ENCODE assay signal across 35 cellular contexts in the genomic region with DNA sequence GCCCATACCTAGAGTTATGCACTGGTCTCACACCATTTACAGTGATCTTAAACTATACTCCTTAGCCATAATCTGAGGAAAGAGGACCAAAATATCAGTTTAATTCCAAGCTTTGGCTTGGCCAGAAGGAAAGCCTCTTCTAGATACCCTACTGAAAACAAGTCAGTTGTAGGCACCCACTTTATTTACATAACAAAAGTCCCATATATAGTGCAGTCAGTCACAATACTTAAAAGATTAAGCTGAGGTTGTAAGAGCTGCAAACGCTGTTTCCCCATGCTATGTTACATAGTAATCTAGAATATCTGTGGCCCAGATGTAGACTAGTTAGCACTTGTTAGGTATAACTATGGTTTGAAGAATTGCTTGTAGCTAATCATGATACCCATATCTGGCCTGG.
"Had no signal": no experiment of that assay in that cellular context is flagged by ENCODE, and none has a peak within 500 bp of the region (broad histone marks: within the 10 kb centered on the region; RNA-seq: fewer than 3 reads in every experiment).

No MANE protein-coding gene starts in this region.

- H3K4me1 ChIP-seq: breast epithelium, parathyroid adenoma, vagina had no signal

- H3K36me3 ChIP-seq: breast epithelium, esophagus squamous epithelium, sigmoid colon, vagina, WERI-Rb-1 had no signal

- FAIRE-seq: colon, kidney, small intestine had no signal

- ATAC-seq: activated naive CD8-positive, alpha-beta T cell treated with anti-CD3 and anti-CD28 coated beads, Interleukin-2, amount 50 U/mL, for 24 hours; naive thymus-derived CD8-positive, alpha-beta T cell; stimulated activated effector memory CD8-positive, alpha-beta T cell treated with anti-CD3 and anti-CD28 coated beads, Interleukin-12 subunit alpha, Interleukin-12 subunit beta, amount 100 ng/mL, for 72 hours had no signal

- H3K36me3 Mint-ChIP-seq: type B pancreatic cell had no signal

- H3K27ac ChIP-seq: breast epithelium, epithelial cell of prostate, esophagus squamous epithelium, parathyroid adenoma, psoas muscle, sigmoid colon, vagina, WERI-Rb-1 had no signal

- H3K9me3 Mint-ChIP-seq: activated CD4-positive, alpha-beta memory T cell treated with anti-CD3 and anti-CD28 coated beads for 36 hours; activated CD4-positive, alpha-beta T cell treated with anti-CD3 and anti-CD28 coated beads, Interleukin-2, amount 10 ng/mL, durations not matched to agents 24 days and 14 days; activated naive CD4-positive, alpha-beta T cell treated with anti-CD3 and anti-CD28 coated beads, Interleukin-2, amount 50 U/mL, for 24 hours; activated naive CD8-positive, alpha-beta T cell treated with anti-CD3 and anti-CD28 coated beads, Interleukin-2, amount 50 U/mL, for 24 hours; activated T-helper 2 cell treated with anti-CD3 and anti-CD28 coated beads, Interferon-gamma antibody, Interleukin-2, Interleukin-4, amounts not matched to agents 10 μg/mL and 5 μg/mL and 100 μg/mL, durations not matched to agents 14 hours and 24 hours and 36 hours; immature natural killer cell; naive thymus-derived CD8-positive, alpha-beta T cell; neural crest cell; stimulated activated effector memory CD8-positive, alpha-beta T cell treated with anti-CD3 and anti-CD28 coated beads, Interleukin-12 subunit alpha, Interleukin-12 subunit beta, amount 100 ng/mL, for 72 hours; stimulated activated naive CD8-positive, alpha-beta T cell treated with anti-CD3 and anti-CD28 coated beads, Interleukin-15, Interleukin-2, amounts not matched to agents 100 ng/mL and 50 ng/mL, for 24 hours; T-helper 1 cell treated with Interleukin-12 subunit alpha and Interleukin-12 subunit beta and Interleukin-4 antibody, amounts not matched to agents 30 μg/mL and 1 μg/mL, for 36 hours; type B pancreatic cell had no signal

- H3K9me3 ChIP-seq: breast epithelium, esophagus squamous epithelium, psoas muscle, sigmoid colon, vagina had no signal

- H3K27me3 ChIP-seq: breast epithelium, esophagus squamous epithelium, sigmoid colon, vagina had no signal

- H3K27me3 Mint-ChIP-seq: activated CD4-positive, alpha-beta memory T cell treated with anti-CD3 and anti-CD28 coated beads for 36 hours; activated CD4-positive, alpha-beta T cell treated with anti-CD3 and anti-CD28 coated beads, Interleukin-2, amount 10 ng/mL, durations not matched to agents 24 days and 14 days; activated naive CD4-positive, alpha-beta T cell treated with anti-CD3 and anti-CD28 coated beads, Interleukin-2, amount 50 U/mL, for 24 hours; activated naive CD8-positive, alpha-beta T cell treated with anti-CD3 and anti-CD28 coated beads, Interleukin-2, amount 50 U/mL, for 24 hours; naive thymus-derived CD8-positive, alpha-beta T cell; stimulated activated naive CD8-positive, alpha-beta T cell treated with anti-CD3 and anti-CD28 coated beads, Interleukin-15, Interleukin-2, amounts not matched to agents 100 ng/mL and 50 ng/mL, for 24 hours; type B pancreatic cell had no signal

- H3K9ac ChIP-seq: parathyroid adenoma had no signal

- H3K4me3 Mint-ChIP-seq: activated CD4-positive, alpha-beta memory T cell treated with anti-CD3 and anti-CD28 coated beads for 36 hours; activated CD4-positive, alpha-beta T cell treated with anti-CD3 and anti-CD28 coated beads, Interleukin-2, amount 10 ng/mL, durations not matched to agents 24 days and 14 days; activated naive CD4-positive, alpha-beta T cell treated with anti-CD3 and anti-CD28 coated beads, Interleukin-2, amount 50 U/mL, for 24 hours; activated naive CD8-positive, alpha-beta T cell treated with anti-CD3 and anti-CD28 coated beads, Interleukin-2, amount 50 U/mL, for 24 hours; immature natural killer cell; naive thymus-derived CD8-positive, alpha-beta T cell; neural crest cell; stimulated activated effector memory CD8-positive, alpha-beta T cell treated with anti-CD3 and anti-CD28 coated beads, Interleukin-12 subunit alpha, Interleukin-12 subunit beta, amount 100 ng/mL, for 72 hours; stimulated activated naive CD8-positive, alpha-beta T cell treated with anti-CD3 and anti-CD28 coated beads, Interleukin-15, Interleukin-2, amounts not matched to agents 100 ng/mL and 50 ng/mL, for 24 hours; T-helper 1 cell treated with Interleukin-12 subunit alpha and Interleukin-12 subunit beta and Interleukin-4 antibody, amounts not matched to agents 30 μg/mL and 1 μg/mL, for 36 hours; type B pancreatic cell had no signal

- H3K4me3 ChIP-seq: breast epithelium, esophagus squamous epithelium, psoas muscle, sigmoid colon, vagina had no signal

- H3K27ac Mint-ChIP-seq: activated CD4-positive, alpha-beta memory T cell treated with anti-CD3 and anti-CD28 coated beads for 36 hours; activated CD4-positive, alpha-beta T cell treated with anti-CD3 and anti-CD28 coated beads, Interleukin-2, amount 10 ng/mL, durations not matched to agents 24 days and 14 days; activated naive CD4-positive, alpha-beta T cell treated with anti-CD3 and anti-CD28 coated beads, Interleukin-2, amount 50 U/mL, for 24 hours; activated naive CD8-positive, alpha-beta T cell treated with anti-CD3 and anti-CD28 coated beads, Interleukin-2, amount 50 U/mL, for 24 hours; activated T-helper 2 cell treated with anti-CD3 and anti-CD28 coated beads, Interferon-gamma antibody, Interleukin-2, Interleukin-4, amounts not matched to agents 10 μg/mL and 5 μg/mL and 100 μg/mL, durations not matched to agents 14 hours and 24 hours and 36 hours; stimulated activated effector memory CD8-positive, alpha-beta T cell treated with anti-CD3 and anti-CD28 coated beads, Interleukin-12 subunit alpha, Interleukin-12 subunit beta, amount 100 ng/mL, for 72 hours; stimulated activated naive CD8-positive, alpha-beta T cell treated with anti-CD3 and anti-CD28 coated beads, Interleukin-15, Interleukin-2, amounts not matched to agents 100 ng/mL and 50 ng/mL, for 24 hours; T-helper 1 cell treated with Interleukin-12 subunit alpha and Interleukin-12 subunit beta and Interleukin-4 antibody, amounts not matched to agents 30 μg/mL and 1 μg/mL, for 36 hours; type B pancreatic cell had no signal

- DNase-seq: activated CD4-positive, alpha-beta memory T cell treated with anti-CD3 and anti-CD28 coated beads for 36 hours; activated CD4-positive, alpha-beta T cell treated with anti-CD3 and anti-CD28 coated beads, Interleukin-2, amount 10 ng/mL, durations not matched to agents 24 days and 14 days; activated CD4-positive, CD25-positive, alpha-beta regulatory T cell treated with anti-CD3 and anti-CD28 coated beads, Interleukin-2, amount 50 U/mL, for 72 hours; activated CD8-positive, alpha-beta memory T cell treated with anti-CD3 and anti-CD28 coated beads, Interleukin-2, amount 50 U/mL, for 4 hours; activated naive CD8-positive, alpha-beta T cell treated with anti-CD3 and anti-CD28 coated beads, Interleukin-2, amount 50 U/mL, for 24 hours; activated T-cell treated with anti-CD3 and anti-CD28 coated beads, Interleukin-2, amount 50 U/mL, for 1 hour; central memory CD4-positive, alpha-beta T cell; dermis blood vessel endothelial cell; effector CD4-positive, alpha-beta T cell; esophagus squamous epithelium; foreskin melanocyte; glutamatergic neuron; immature natural killer cell; kidney; left colon; naive thymus-derived CD8-positive, alpha-beta T cell; occipital lobe; psoas muscle; sigmoid colon; small intestine; stimulated activated CD4-positive, alpha-beta T cell treated with anti-CD3 and anti-CD28 coated beads, Interleukin-4, amount 100 ng/mL, for 24 hours; T1000; WERI-Rb-1 had no signal
